In the genomic region with DNA sequence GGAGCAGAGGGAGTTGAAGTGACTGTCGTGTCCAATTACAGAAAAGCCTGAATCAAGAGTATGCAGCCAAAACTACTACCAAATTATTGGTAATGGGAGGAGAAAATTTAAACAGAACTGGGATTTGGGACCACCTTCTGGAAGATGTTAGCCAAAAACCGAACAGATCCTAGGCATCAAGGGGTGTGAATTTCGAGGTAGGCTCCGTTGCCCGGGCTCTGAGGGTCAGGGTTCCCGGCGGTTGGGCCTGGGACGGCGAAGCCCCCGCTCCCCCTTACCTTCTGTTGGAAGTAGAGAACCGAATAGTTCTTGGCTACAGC, we compare ENCODE assay signal across 8 cellular contexts. TPM values are rescaled to one million over a fixed set of nuclear protein-coding genes. Genes with fewer than 3 reads are reported as not detected.
DNase-seq lines count a peak whose midpoint lies in the region; ATAC-seq and TF ChIP-seq lines count a peak whose summit lies in the region.

No MANE protein-coding gene starts in this region.

- no peak for TF ChIP-seq POLR2A in upper lobe of left lung (IDR thresholded peaks at IDR 0.05)

- no peaks in the 10 kb centered on the region for H3F3A ChIP-seq in GM23338 (replicated peaks; ENCODE audit: low read depth)

- H3K9me3 ChIP-seq in liver (ENCODE audit: control insufficient read depth in 4 of 4, low read length in 3 of 4) (no peaks in the 10 kb centered on the region), upper lobe of left lung (no peaks in the 10 kb centered on the region)

- H3K27ac ChIP-seq in GM23338 (ENCODE audit: low read depth): no peak overlapping the region
- peak overlapping the region; percentile 93 to 96 for H3K27ac ChIP-seq in liver (ENCODE audit: low read depth in 1 of 2, low read length in 2 of 2)
- peak overlapping the region; percentile 92 to 96 (median 92) for H3K27ac ChIP-seq in upper lobe of left lung

- peak overlapping the region; percentile 89 for H3K27ac Mint-ChIP-seq in GM23338
- H3K27ac Mint-ChIP-seq in activated naive CD8-positive, alpha-beta T cell treated with anti-CD3 and anti-CD28 coated beads, Interleukin-2, amount 50 U/mL, for 24 hours: peak overlapping the region; percentile 98

- DNase-seq in AG10803 (ENCODE audit: low read depth) (no peak), GM23338 (ENCODE audit: low spot score) (no peak), upper lobe of left lung (no peak), germinal center (ENCODE audit: low spot score) (no peak), cortex of kidney (lab: John Stamatoyannopoulos, UW) (no peak)
- no peak for DNase-seq in activated naive CD8-positive, alpha-beta T cell treated with anti-CD3 and anti-CD28 coated beads, Interleukin-2, amount 50 U/mL, for 24 hours

- TF ChIP-seq CTCF in AG10803 (conservative IDR thresholded peaks at IDR 0.05; ENCODE audit: low read length): no peak
- no peak for TF ChIP-seq CTCF in GM23338 (conservative IDR thresholded peaks at IDR 0.05; ENCODE audit: low read depth in 2 of 2)
- no peak for TF ChIP-seq CTCF in liver (IDR thresholded peaks at IDR 0.05; ENCODE audit: low read depth, low read length, missing input control)
- TF ChIP-seq CTCF in upper lobe of left lung (IDR thresholded peaks at IDR 0.05): no peak

- H3K9ac ChIP-seq in liver (ENCODE audit: low read depth in 1 of 2, low read length in 2 of 2): peak overlapping the region; percentile 82

- H3K79me2 ChIP-seq in GM23338 (replicated peaks; ENCODE audit: insufficient read depth): peaks cover 62% of the 10 kb centered on the region

- H4K20me1 ChIP-seq in GM23338 (replicated peaks; ENCODE audit: insufficient read depth): peaks cover 7% of the 10 kb centered on the region

- WGBS in liver: 1% methylated on average over 11 of the region's 11 CpGs
- 1 to 3% methylated on average over 7 to 11 of the region's 11 CpGs for WGBS in upper lobe of left lung, 2 donors

- no peaks in the 10 kb centered on the region for H3K36me3 ChIP-seq in GM23338 (ENCODE audit: insufficient read depth)
- no peaks in the 10 kb centered on the region for H3K36me3 ChIP-seq in liver (ENCODE audit: control insufficient read depth in 4 of 4, insufficient read depth in 3 of 4, low read depth in 1 of 4, low read length in 3 of 4)
- no peaks in the 10 kb centered on the region for H3K36me3 ChIP-seq in upper lobe of left lung

- no peak for TF ChIP-seq RAD21 in liver (IDR thresholded peaks at IDR 0.05)

- no peak for TF ChIP-seq EP300 in upper lobe of left lung (IDR thresholded peaks at IDR 0.05)

- no peaks in the 10 kb centered on the region for H3K27me3 Mint-ChIP-seq in GM23338 (ENCODE audit: insufficient read depth, low read depth, poor library complexity)
- H3K27me3 Mint-ChIP-seq in activated naive CD8-positive, alpha-beta T cell treated with anti-CD3 and anti-CD28 coated beads, Interleukin-2, amount 50 U/mL, for 24 hours: no peaks in the 10 kb centered on the region

- no peaks in the 10 kb centered on the region for H3K9me2 ChIP-seq in GM23338 (ENCODE audit: insufficient read depth)

- H3K4me1 Mint-ChIP-seq in GM23338: peaks cover 17% of the 10 kb centered on the region
- H3K4me1 Mint-ChIP-seq in activated naive CD8-positive, alpha-beta T cell treated with anti-CD3 and anti-CD28 coated beads, Interleukin-2, amount 50 U/mL, for 24 hours: peaks cover 64% of the 10 kb centered on the region

- H3K4me1 ChIP-seq in GM23338 (ENCODE audit: insufficient read depth) (peaks cover 19% of the 10 kb centered on the region; the same call in 1 of the 2 replicates), liver (ENCODE audit: control insufficient read depth in 4 of 4, insufficient read depth in 4 of 4, low read length in 3 of 4) (peaks cover 2 to 27% (median 11%) of the 10 kb centered on the region in 4 donors), upper lobe of left lung (peaks cover 14 to 37% (median 15%) of the 10 kb centered on the region in 4 donors)

- no peaks in the 10 kb centered on the region for H3K27me3 ChIP-seq in GM23338 (ENCODE audit: insufficient read depth)
- H3K27me3 ChIP-seq in liver (ENCODE audit: control insufficient read depth in 4 of 4, insufficient read depth in 4 of 4, low read length in 3 of 4): no peaks in the 10 kb centered on the region
- no peaks in the 10 kb centered on the region for H3K27me3 ChIP-seq in upper lobe of left lung

- peak overlapping the region; percentile 98 for H2AFZ ChIP-seq in GM23338

- no peaks in the 10 kb centered on the region for H3K36me3 Mint-ChIP-seq in GM23338 (ENCODE audit: low read depth)
- H3K36me3 Mint-ChIP-seq in activated naive CD8-positive, alpha-beta T cell treated with anti-CD3 and anti-CD28 coated beads, Interleukin-2, amount 50 U/mL, for 24 hours (ENCODE audit: low read depth): peaks cover 16% of the 10 kb centered on the region

- H3K4me2 ChIP-seq in GM23338: peak overlapping the region; percentile 99

- peak; percentile 17 for ATAC-seq in GM23338
- no peak for ATAC-seq in activated naive CD8-positive, alpha-beta T cell treated with anti-CD3 and anti-CD28 coated beads, Interleukin-2, amount 50 U/mL, for 24 hours
- ATAC-seq in upper lobe of left lung (ENCODE audit: low FRiP score in 2 of 2): no peak
- no peak for ATAC-seq in GM19023 (IDR thresholded peaks at IDR 0.05; ENCODE audit: unreplicated experiment)

- H3K9me3 Mint-ChIP-seq in GM23338: no peaks in the 10 kb centered on the region
- no peaks in the 10 kb centered on the region for H3K9me3 Mint-ChIP-seq in activated naive CD8-positive, alpha-beta T cell treated with anti-CD3 and anti-CD28 coated beads, Interleukin-2, amount 50 U/mL, for 24 hours

- H3K4me3 ChIP-seq in AG10803 (ENCODE audit: low read length) (peak overlapping the region; percentile 89), GM23338 (peak overlapping the region; percentile 73), liver (ENCODE audit: low read depth in 1 of 3, low read length in 3 of 3) (peak overlapping the region; percentile 62 to 90 (median 72)), upper lobe of left lung (peak overlapping the region; percentile 55 to 70 (median 65))

- peak overlapping the region; percentile 93 for H3K4me3 Mint-ChIP-seq in GM23338
- peak overlapping the region; percentile 96 for H3K4me3 Mint-ChIP-seq in activated naive CD8-positive, alpha-beta T cell treated with anti-CD3 and anti-CD28 coated beads, Interleukin-2, amount 50 U/mL, for 24 hours

TF ChIP-seq in GM23338, 12 proteins besides CTCF, POLR2A, EP300 and RAD21 (continues in another document):
- TF ChIP-seq EZH2phosphoT487 (IDR thresholded peaks at IDR 0.05; ENCODE audit: unreplicated experiment) (no peak), ZNF331 (CRISPR knock-in tag; IDR thresholded peaks at IDR 0.05; ENCODE audit: low read depth) (no peak), STAT1 (IDR thresholded peaks at IDR 0.05; ENCODE audit: unreplicated experiment) (no peak), NANOG (IDR thresholded peaks at IDR 0.05; ENCODE audit: borderline replicate concordance) (no peak), EZH2 (IDR thresholded peaks at IDR 0.05; ENCODE audit: low read depth, unreplicated experiment) (no peak), JUNB (IDR thresholded peaks at IDR 0.05; ENCODE audit: unreplicated experiment) (no peak), POLR2AphosphoS5 (IDR thresholded peaks at IDR 0.05; ENCODE audit: low read depth) (no peak), ZNF114 (CRISPR knock-in tag; IDR thresholded peaks at IDR 0.05) (no peak)

TF ChIP-seq in liver, 16 proteins besides CTCF, POLR2A, EP300 and RAD21 (continues in another document):
- TF ChIP-seq SP1 (IDR thresholded peaks at IDR 0.05): no peak
- TF ChIP-seq, protein P1, sequence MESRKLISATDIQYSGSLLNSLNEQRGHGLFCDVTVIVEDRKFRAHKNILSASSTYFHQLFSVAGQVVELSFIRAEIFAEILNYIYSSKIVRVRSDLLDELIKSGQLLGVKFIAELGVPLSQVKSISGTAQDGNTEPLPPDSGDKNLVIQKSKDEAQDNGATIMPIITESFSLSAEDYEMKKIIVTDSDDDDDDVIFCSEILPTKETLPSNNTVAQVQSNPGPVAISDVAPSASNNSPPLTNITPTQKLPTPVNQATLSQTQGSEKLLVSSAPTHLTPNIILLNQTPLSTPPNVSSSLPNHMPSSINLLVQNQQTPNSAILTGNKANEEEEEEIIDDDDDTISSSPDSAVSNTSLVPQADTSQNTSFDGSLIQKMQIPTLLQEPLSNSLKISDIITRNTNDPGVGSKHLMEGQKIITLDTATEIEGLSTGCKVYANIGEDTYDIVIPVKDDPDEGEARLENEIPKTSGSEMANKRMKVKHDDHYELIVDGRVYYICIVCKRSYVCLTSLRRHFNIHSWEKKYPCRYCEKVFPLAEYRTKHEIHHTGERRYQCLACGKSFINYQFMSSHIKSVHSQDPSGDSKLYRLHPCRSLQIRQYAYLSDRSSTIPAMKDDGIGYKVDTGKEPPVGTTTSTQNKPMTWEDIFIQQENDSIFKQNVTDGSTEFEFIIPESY (IDR thresholded peaks at IDR 0.05): no peak
- no peak for TF ChIP-seq GABPA (IDR thresholded peaks at IDR 0.05 in 1 of 2, conservative IDR thresholded peaks at IDR 0.05 in 1 of 2)
- no peak for TF ChIP-seq FOXA1 (IDR thresholded peaks at IDR 0.05)
- no peak for TF ChIP-seq FOXA2 (IDR thresholded peaks at IDR 0.05)
- TF ChIP-seq HNF4A (conservative IDR thresholded peaks at IDR 0.05): no peak
- TF ChIP-seq, protein P2, sequence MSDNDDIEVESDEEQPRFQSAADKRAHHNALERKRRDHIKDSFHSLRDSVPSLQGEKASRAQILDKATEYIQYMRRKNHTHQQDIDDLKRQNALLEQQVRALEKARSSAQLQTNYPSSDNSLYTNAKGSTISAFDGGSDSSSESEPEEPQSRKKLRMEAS (IDR thresholded peaks at IDR 0.05): no peak
- TF ChIP-seq NR2F2 (IDR thresholded peaks at IDR 0.05): no peak

RNA-seq across cellular contexts. Expression of a gene that starts 0.3 kb away (rescaled TPM):
- 52.2 and 52.8 TPM in 2 replicates for total RNA-seq in GM23338 (2014; rRNA removed; shearing (Covaris generic))
- 26.1 and 33.3 TPM in 2 replicates for polyA plus RNA-seq in GM23338 (2016; fragmentation: Nextera tagmentation; extraction: Ambion mirVana)
- total RNA-seq in liver: 10 to 100 TPM; 27.3 to 38.7 TPM
- 10 to 100 TPM; 43.8 to 55.2 TPM for polyA plus RNA-seq in liver
- 10 to 100 TPM; 11.5 to 84.5 (median 39.1) TPM for total RNA-seq in upper lobe of left lung

RNA-seq across cellular contexts. Expression of a gene that starts 1.6 kb away (rescaled TPM):
- 48.9 and 53.0 TPM in 2 replicates for total RNA-seq in GM23338 (2014; rRNA removed; shearing (Covaris generic))
- polyA plus RNA-seq in GM23338 (2016; fragmentation: Nextera tagmentation; extraction: Ambion mirVana) (16.5 and 19.5 TPM in 2 replicates), liver (under 1 TPM; 0.32 to 0.62 TPM)
- total RNA-seq in liver (1 to 10 TPM in 1 of 2 donors, under 1 TPM in 1; 0.25 to 8.4 TPM), upper lobe of left lung (1 to 10 TPM in 4 of 6 donors, not detected in 2; 1.3 to 5.6 (median 3.2) TPM)
